In the genomic region with DNA sequence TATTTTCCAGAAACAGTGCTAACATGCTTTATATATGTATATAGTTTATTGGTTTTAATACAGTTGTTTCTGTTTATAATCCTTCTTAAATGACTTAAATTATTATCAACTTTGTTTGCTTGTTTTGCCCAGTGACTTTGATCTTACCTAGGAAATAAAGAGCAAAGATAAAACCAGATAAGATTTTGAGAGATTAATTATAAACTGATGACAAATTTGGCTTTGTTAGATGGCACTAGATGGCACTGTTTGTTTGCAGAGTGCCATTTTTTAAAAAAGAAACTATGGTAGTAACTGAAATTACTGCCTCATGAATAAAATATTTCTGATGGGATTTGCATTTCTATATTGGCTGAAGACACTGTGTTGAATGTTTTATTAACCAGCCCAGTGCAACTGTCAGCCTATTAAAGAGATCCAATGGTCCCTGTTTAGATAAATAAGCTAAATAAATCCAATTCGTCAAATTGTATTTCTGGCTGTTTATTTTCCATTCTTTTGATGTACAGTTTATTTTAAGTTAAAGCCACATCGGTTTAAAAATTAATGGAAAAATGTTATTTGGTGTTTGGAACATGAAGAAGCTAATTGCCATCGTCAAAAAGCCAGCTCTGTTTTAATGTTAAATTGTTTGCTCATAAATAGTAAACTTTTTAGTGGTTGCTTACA, we compare ENCODE assay signal across 8 cellular contexts. TPM values are rescaled to one million over a fixed set of nuclear protein-coding genes. Genes with fewer than 3 reads are reported as not detected.
DNase-seq lines count a peak whose midpoint lies in the region; ATAC-seq and TF ChIP-seq lines count a peak whose summit lies in the region.

No MANE protein-coding gene starts in this region.

- no peak overlapping the region for H3K27ac ChIP-seq in heart left ventricle
- peak overlapping the region; percentile 2; the same call in 1 of the 2 replicates for H3K27ac ChIP-seq in SJSA1
- no peak overlapping the region for H3K27ac ChIP-seq in transverse colon

- TF ChIP-seq EP300 in transverse colon (IDR thresholded peaks at IDR 0.05; ENCODE audit: low read depth) = no peak

- TF ChIP-seq POLR2A in heart left ventricle (IDR thresholded peaks at IDR 0.05) (no peak), transverse colon (IDR thresholded peaks at IDR 0.05) (no peak)

- no peaks in the 10 kb centered on the region for H3K36me3 ChIP-seq in heart left ventricle
- H3K36me3 ChIP-seq in SJSA1 = no peaks in the 10 kb centered on the region
- H3K36me3 ChIP-seq in transverse colon = no peaks in the 10 kb centered on the region

- peaks cover 0 to 10% (median 0%) of the 10 kb centered on the region in 12 donors for H3K4me1 ChIP-seq in heart left ventricle
- peaks cover 7% of the 10 kb centered on the region for H3K4me1 ChIP-seq in SJSA1 (replicated peaks)
- H3K4me1 ChIP-seq in transverse colon = peaks cover 0 to 14% (median 4%) of the 10 kb centered on the region in 4 donors

- CTCF ChIA-PET in HEK293T (lab: Yijun Ruan, JAX) = interaction anchor here (0.9 kb wide), 1 partner anchor 1045 kb away, joined by 3 read pairs; no protein-coding TSS in a partner anchor

- H3K9me3 ChIP-seq in heart left ventricle = no peaks in the 10 kb centered on the region
- no peaks in the 10 kb centered on the region for H3K9me3 ChIP-seq in SJSA1 (replicated peaks)
- H3K9me3 ChIP-seq in transverse colon = no peaks in the 10 kb centered on the region

- in situ Hi-C loops in transverse colon (cut with MboI; ENCODE audit: low pct_ligation_motif_present in 1 of 4, low pct_unique_long_range_greater_than_20kb in 1 of 4, low sequenced_read_pairs in 3 of 4) = loop anchor here in 1 of 4 donors (25.0 kb wide), 1 partner anchor 912 kb away; no protein-coding TSS in a partner anchor

- peak in 11 of 12 donors; percentile 6 to 52 (median 28) for TF ChIP-seq CTCF in heart left ventricle (IDR thresholded peaks at IDR 0.05)
- peak; percentile 43 for TF ChIP-seq CTCF in fibroblast of villous mesenchyme (IDR thresholded peaks at IDR 0.05; ENCODE audit: insufficient read depth, low read depth, low read length)
- TF ChIP-seq CTCF in transverse colon (IDR thresholded peaks at IDR 0.05) = peak; percentile 12 to 29 (median 24)

- H3K27me3 ChIP-seq in heart left ventricle (no peaks in the 10 kb centered on the region), SJSA1 (replicated peaks) (no peaks in the 10 kb centered on the region), transverse colon (no peaks in the 10 kb centered on the region)

- ATAC-seq in heart left ventricle (no peak), HG02938 (IDR thresholded peaks at IDR 0.05; ENCODE audit: unreplicated experiment) (no peak), GM19395 (IDR thresholded peaks at IDR 0.05; ENCODE audit: unreplicated experiment) (no peak)

- 87 to 89% (median 89%) methylated on average over 3 of the region's 3 CpGs for WGBS in heart left ventricle, 4 donors
- WGBS in transverse colon (ENCODE audit: low coverage in 1 of 2), 2 donors = 47 to 69% methylated on average over 3 of the region's 3 CpGs

- H3K4me3 ChIP-seq in heart left ventricle (no peak overlapping the region), SJSA1 (no peak overlapping the region), fibroblast of villous mesenchyme (ENCODE audit: low read depth, low read length) (no peak overlapping the region), transverse colon (no peak overlapping the region)

- no peak for DNase-seq in heart left ventricle
- DNase-seq in cardiac septum (ENCODE audit: low spot score) = no peak
- peak in 1 of 2 experiments; percentile 17 for DNase-seq in SJSA1 (ENCODE audit: low read depth in 1 of 2, low spot score in 2 of 2)
- no peak for DNase-seq in fibroblast of villous mesenchyme (ENCODE audit: low read depth)
- DNase-seq in transverse colon = no peak
- DNase-seq in HEK293T (ENCODE audit: extremely low spot score) = no peak

- intact Hi-C loops in heart left ventricle (cut with DNase I) (loop anchor here in 7 of 10 donors (5.0 to 10.0 kb wide), 4 partner anchors 247 to 912 kb away; no protein-coding TSS in a partner anchor), cardiac septum (cut with DNase I) (loop anchor here (10.0 kb wide), 1 partner anchor 649 kb away; no protein-coding TSS in a partner anchor), transverse colon (cut with DNase I; ENCODE audit: low total_unique reads) (no loop called here)

- POLR2A ChIA-PET in HEK293T (lab: Yijun Ruan, JAX) = no interaction called here

TF ChIP-seq in HEK293T, 16 proteins besides CTCF, POLR2A, EP300 and RAD21:
- TF ChIP-seq, protein P1, sequence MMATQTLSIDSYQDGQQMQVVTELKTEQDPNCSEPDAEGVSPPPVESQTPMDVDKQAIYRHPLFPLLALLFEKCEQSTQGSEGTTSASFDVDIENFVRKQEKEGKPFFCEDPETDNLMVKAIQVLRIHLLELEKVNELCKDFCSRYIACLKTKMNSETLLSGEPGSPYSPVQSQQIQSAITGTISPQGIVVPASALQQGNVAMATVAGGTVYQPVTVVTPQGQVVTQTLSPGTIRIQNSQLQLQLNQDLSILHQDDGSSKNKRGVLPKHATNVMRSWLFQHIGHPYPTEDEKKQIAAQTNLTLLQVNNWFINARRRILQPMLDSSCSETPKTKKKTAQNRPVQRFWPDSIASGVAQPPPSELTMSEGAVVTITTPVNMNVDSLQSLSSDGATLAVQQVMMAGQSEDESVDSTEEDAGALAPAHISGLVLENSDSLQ (IDR thresholded peaks at IDR 0.05) = no peak
- TF ChIP-seq TARDBP (IDR thresholded peaks at IDR 0.05) (no peak), NFRKB (IDR thresholded peaks at IDR 0.05) (no peak)

RNA-seq across cellular contexts. Expression of a gene that starts 28.7 kb away (rescaled TPM):
- total RNA-seq in heart left ventricle (10 to 100 TPM; 16.8 to 33.1 (median 24.8) TPM), cardiac septum (20.5 TPM), fibroblast of villous mesenchyme (31.6 and 37.1 TPM in 2 replicates), transverse colon (100 to 1,000 TPM in 3 of 4 donors, 10 to 100 TPM in 1; 65.8 to 211 (median 149) TPM)
- polyA plus RNA-seq in heart left ventricle = 10 to 100 TPM in 1 of 2 donors, 1 to 10 TPM in 1; 6.0 to 20.2 TPM
- total RNA-seq in SJSA1 (2014; rRNA removed; shearing (Covaris generic)) = 24.7 and 33.4 TPM in 2 replicates

RNA-seq across cellular contexts. Expression of a gene that starts 29.0 kb away (rescaled TPM):
- 10 to 100 TPM in 8 of 9 donors, 1 to 10 TPM in 1; 10.0 to 20.2 (median 16.5) TPM for total RNA-seq in heart left ventricle
- 10 to 100 TPM; 13.9 to 26.1 TPM for polyA plus RNA-seq in heart left ventricle
- 18.3 TPM for total RNA-seq in cardiac septum
- 13.8 and 24.5 TPM in 2 replicates for total RNA-seq in SJSA1 (2014; rRNA removed; shearing (Covaris generic))
- total RNA-seq in fibroblast of villous mesenchyme = 19.0 and 31.5 TPM in 2 replicates
- 10 to 100 TPM; 13.1 to 46.4 (median 24.6) TPM for total RNA-seq in transverse colon
